Comparison of ENCODE assay signal across 35 cellular contexts in genomic region chr6:28429781-28430180, GRCh38.
"Had no signal": no experiment of that assay in that cellular context is flagged by ENCODE, and none has a peak within 500 bp of the region (broad histone marks: within the 10 kb centered on the region; RNA-seq: fewer than 3 reads in every experiment).

No MANE protein-coding gene starts in this region.

- H3K36me3 Mint-ChIP-seq: activated CD4-positive, alpha-beta memory T cell treated with anti-CD3 and anti-CD28 coated beads for 36 hours; activated CD8-positive, alpha-beta memory T cell treated with anti-CD3 and anti-CD28 coated beads, Interleukin-2, amount 10 ng/mL, durations not matched to agents 7 days and 5 days had no signal

- H3K27ac Mint-ChIP-seq: activated CD4-positive, alpha-beta memory T cell treated with anti-CD3 and anti-CD28 coated beads for 36 hours; activated CD4-positive, alpha-beta T cell treated with anti-CD3 and anti-CD28 coated beads for 36 hours; activated CD4-positive, alpha-beta T cell treated with anti-CD3 and anti-CD28 coated beads, Interleukin-2, amount 10 ng/mL, durations not matched to agents 24 days and 14 days; activated CD8-positive, alpha-beta memory T cell treated with anti-CD3 and anti-CD28 coated beads, Interleukin-2, amount 10 ng/mL, durations not matched to agents 7 days and 5 days; activated CD8-positive, alpha-beta T cell treated with anti-CD3 and anti-CD28 coated beads, Interleukin-2, amount 10 ng/mL, durations not matched to agents 7 days and 5 days; activated naive CD4-positive, alpha-beta T cell treated with anti-CD3 and anti-CD28 coated beads for 36 hours; activated naive CD4-positive, alpha-beta T cell treated with anti-CD3 and anti-CD28 coated beads, Interleukin-2, amount 50 U/mL, for 24 hours; activated naive CD8-positive, alpha-beta T cell treated with anti-CD3 and anti-CD28 coated beads for 36 hours; activated naive CD8-positive, alpha-beta T cell treated with anti-CD3 and anti-CD28 coated beads, Interleukin-2, amount 50 U/mL, for 24 hours; activated T-helper 1 cell treated with anti-CD3 and anti-CD28 coated beads, Interleukin-12 subunit alpha, Interleukin-12 subunit beta, Interleukin-2, Interleukin-4 antibody, amounts not matched to agents 30 ng/mL and 10 ng/mL and 1 ng/mL, durations not matched to agents 14 hours and 24 hours and 36 hours; activated T-helper 2 cell treated with anti-CD3 and anti-CD28 coated beads, Interferon-gamma antibody, Interleukin-2, Interleukin-4, amounts not matched to agents 10 μg/mL and 5 μg/mL and 100 μg/mL, durations not matched to agents 14 hours and 24 hours and 36 hours; effector memory CD8-positive, alpha-beta T cell; T-helper 17 cell; T-helper 2 cell treated with Interferon-gamma antibody and Interleukin-4, amounts not matched to agents 5 μg/mL and 100 μg/mL, for 36 hours had no signal

- H3K4me3 Mint-ChIP-seq: activated CD4-positive, alpha-beta memory T cell treated with anti-CD3 and anti-CD28 coated beads for 36 hours; activated CD4-positive, alpha-beta T cell treated with anti-CD3 and anti-CD28 coated beads for 36 hours; activated CD4-positive, alpha-beta T cell treated with anti-CD3 and anti-CD28 coated beads, Interleukin-2, amount 10 ng/mL, durations not matched to agents 24 days and 14 days; activated CD8-positive, alpha-beta memory T cell treated with anti-CD3 and anti-CD28 coated beads, Interleukin-2, amount 10 ng/mL, durations not matched to agents 7 days and 5 days; activated CD8-positive, alpha-beta T cell treated with anti-CD3 and anti-CD28 coated beads, Interleukin-2, amount 10 ng/mL, durations not matched to agents 7 days and 5 days; activated naive CD4-positive, alpha-beta T cell treated with anti-CD3 and anti-CD28 coated beads for 36 hours; activated naive CD4-positive, alpha-beta T cell treated with anti-CD3 and anti-CD28 coated beads, Interleukin-2, amount 50 U/mL, for 24 hours; activated naive CD8-positive, alpha-beta T cell treated with anti-CD3 and anti-CD28 coated beads for 36 hours; activated naive CD8-positive, alpha-beta T cell treated with anti-CD3 and anti-CD28 coated beads, Interleukin-2, amount 50 U/mL, for 24 hours; activated T-helper 1 cell treated with anti-CD3 and anti-CD28 coated beads, Interleukin-12 subunit alpha, Interleukin-12 subunit beta, Interleukin-2, Interleukin-4 antibody, amounts not matched to agents 30 ng/mL and 10 ng/mL and 1 ng/mL, durations not matched to agents 14 hours and 24 hours and 36 hours; effector memory CD8-positive, alpha-beta T cell; T-helper 17 cell; T-helper 2 cell treated with Interferon-gamma antibody and Interleukin-4, amounts not matched to agents 5 μg/mL and 100 μg/mL, for 36 hours had no signal

- H3K27ac ChIP-seq: adrenal gland, body of pancreas, epithelial cell of prostate, esophagus squamous epithelium, gastroesophageal sphincter, heart right ventricle, WERI-Rb-1 had no signal

- H3K9me3 Mint-ChIP-seq: activated CD4-positive, alpha-beta memory T cell treated with anti-CD3 and anti-CD28 coated beads for 36 hours; activated CD4-positive, alpha-beta T cell treated with anti-CD3 and anti-CD28 coated beads, Interleukin-2, amount 10 ng/mL, durations not matched to agents 24 days and 14 days; activated naive CD4-positive, alpha-beta T cell treated with anti-CD3 and anti-CD28 coated beads for 36 hours; activated naive CD8-positive, alpha-beta T cell treated with anti-CD3 and anti-CD28 coated beads, Interleukin-2, amount 50 U/mL, for 24 hours; effector memory CD8-positive, alpha-beta T cell had no signal

- H3K36me3 ChIP-seq: adrenal gland, WERI-Rb-1 had no signal

- H3K4me3 ChIP-seq: adrenal gland, body of pancreas, esophagus squamous epithelium, gastroesophageal sphincter, heart right ventricle had no signal

- H3K27me3 ChIP-seq: adrenal gland, body of pancreas, esophagus squamous epithelium, gastroesophageal sphincter, heart right ventricle had no signal

- H3K27me3 Mint-ChIP-seq: activated CD4-positive, alpha-beta T cell treated with anti-CD3 and anti-CD28 coated beads for 36 hours; activated naive CD8-positive, alpha-beta T cell treated with anti-CD3 and anti-CD28 coated beads for 36 hours had no signal

- ATAC-seq: activated CD4-positive, alpha-beta T cell treated with anti-CD3 and anti-CD28 coated beads for 36 hours; activated CD8-positive, alpha-beta memory T cell treated with anti-CD3 and anti-CD28 coated beads, Interleukin-2, amount 10 ng/mL, durations not matched to agents 7 days and 5 days; activated CD8-positive, alpha-beta T cell treated with anti-CD3 and anti-CD28 coated beads, Interleukin-2, amount 10 ng/mL, durations not matched to agents 7 days and 5 days; activated naive CD8-positive, alpha-beta T cell treated with anti-CD3 and anti-CD28 coated beads, Interleukin-2, amount 50 U/mL, for 24 hours; body of pancreas; effector memory CD8-positive, alpha-beta T cell; gastroesophageal sphincter; heart right ventricle; T-helper 17 cell had no signal

- DNase-seq: activated CD4-positive, alpha-beta memory T cell treated with anti-CD3 and anti-CD28 coated beads for 36 hours; activated CD4-positive, alpha-beta T cell treated with anti-CD3 and anti-CD28 coated beads for 36 hours; activated CD4-positive, alpha-beta T cell treated with anti-CD3 and anti-CD28 coated beads, Interleukin-2, amount 10 ng/mL, durations not matched to agents 24 days and 14 days; activated CD4-positive, CD25-positive, alpha-beta regulatory T cell; activated CD4-positive, CD25-positive, alpha-beta regulatory T cell treated with anti-CD3 and anti-CD28 coated beads, Interleukin-2, amount 50 U/mL, for 72 hours; activated CD8-positive, alpha-beta memory T cell treated with anti-CD3 and anti-CD28 coated beads, Interleukin-2, amount 10 ng/mL, durations not matched to agents 7 days and 5 days; activated CD8-positive, alpha-beta memory T cell treated with anti-CD3 and anti-CD28 coated beads, Interleukin-2, amount 50 U/mL, for 4 hours; activated CD8-positive, alpha-beta T cell treated with anti-CD3 and anti-CD28 coated beads, Interleukin-2, amount 10 ng/mL, durations not matched to agents 7 days and 5 days; activated effector memory CD4-positive, alpha-beta T cell treated with anti-CD3 and anti-CD28 coated beads, Interleukin-2, amount 50 U/mL, for 16 hours; activated naive CD4-positive, alpha-beta T cell treated with anti-CD3 and anti-CD28 coated beads for 36 hours; activated naive CD8-positive, alpha-beta T cell treated with anti-CD3 and anti-CD28 coated beads for 36 hours; activated naive CD8-positive, alpha-beta T cell treated with anti-CD3 and anti-CD28 coated beads, Interleukin-2, amount 50 U/mL, for 24 hours; activated T-cell treated with anti-CD3 and anti-CD28 coated beads, Interleukin-2, amount 50 U/mL, for 1 hour; activated T-cell treated with anti-CD3 and anti-CD28 coated beads, Interleukin-2, amount 50 U/mL, for 48 hours; adrenal gland; amygdala; aorta; body of pancreas; caudate nucleus; cortex of kidney; dermis blood vessel endothelial cell; effector CD4-positive, alpha-beta T cell; effector memory CD8-positive, alpha-beta T cell; esophagus squamous epithelium; foreskin melanocyte; heart right ventricle; T-helper 17 cell; T1000; WERI-Rb-1 had no signal

- H3K4me1 ChIP-seq: adrenal gland, body of pancreas, esophagus squamous epithelium, gastroesophageal sphincter, heart right ventricle had no signal

- H3K9me3 ChIP-seq: adrenal gland, body of pancreas had no signal
